Comparison of ENCODE assay signal across 10 cellular contexts in the genomic region with DNA sequence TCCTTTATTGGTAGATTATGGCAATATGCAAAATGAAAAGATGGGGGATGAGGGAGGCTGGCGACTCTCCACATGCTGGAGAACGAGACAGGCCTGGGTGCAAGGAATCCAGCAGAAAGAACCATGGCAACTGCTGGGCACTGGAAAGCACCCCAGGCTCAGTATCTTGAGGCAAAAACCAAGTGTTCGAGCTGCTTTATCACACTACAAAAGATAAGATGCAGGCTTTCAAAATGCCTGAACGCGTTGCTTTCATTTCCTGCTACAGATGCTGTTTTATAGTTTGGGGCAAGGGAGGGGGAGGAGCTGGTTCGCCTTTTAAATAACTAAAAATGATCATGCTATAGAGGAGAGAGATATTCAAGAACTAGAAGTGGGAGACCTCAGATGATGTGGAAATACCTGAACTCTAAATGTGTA. TPM values are rescaled to one million over a fixed set of nuclear protein-coding genes. Genes with fewer than 3 reads are reported as not detected.
DNase-seq lines count a peak whose midpoint lies in the region; ATAC-seq, FAIRE-seq and TF ChIP-seq lines count a peak whose summit lies in the region.
"Had no signal": no experiment of that assay in that cellular context is flagged by ENCODE, and none has a peak within 500 bp of the region (broad histone marks: within the 10 kb centered on the region; RNA-seq: fewer than 3 reads in every experiment).

No MANE protein-coding gene starts in this region.

- H3K4me1 Mint-ChIP-seq in CD8-positive, alpha-beta memory T cell = peaks cover 87 to 100% (median 93%) of the 10 kb centered on the region in 3 donors
- H3K4me1 Mint-ChIP-seq in IgD-negative memory B cell = peaks cover 80 to 92% (median 81%) of the 10 kb centered on the region in 3 donors
- peaks cover 68% of the 10 kb centered on the region for H3K4me1 Mint-ChIP-seq in activated T-helper 1 cell treated with anti-CD3 and anti-CD28 coated beads, Interleukin-12 subunit alpha, Interleukin-12 subunit beta, Interleukin-2, Interleukin-4 antibody, amounts not matched to agents 30 ng/mL and 10 ng/mL and 1 ng/mL, durations not matched to agents 14 hours and 24 hours and 36 hours (ENCODE audit: low read depth)
- H3K4me1 Mint-ChIP-seq in naive B cell = peaks cover 82 to 97% (median 91%) of the 10 kb centered on the region in 3 donors

- H3K36me3 ChIP-seq in CD8-positive, alpha-beta memory T cell (ENCODE audit: insufficient read depth, low read length) = no peaks in the 10 kb centered on the region
- no peaks in the 10 kb centered on the region for H3K36me3 ChIP-seq in pancreas

- peak overlapping the region; percentile 78 to 95 (median 92) for H3K27ac Mint-ChIP-seq in CD8-positive, alpha-beta memory T cell
- H3K27ac Mint-ChIP-seq in IgD-negative memory B cell = peak overlapping the region; percentile 78 to 94 (median 90)
- H3K27ac Mint-ChIP-seq in activated T-helper 1 cell treated with anti-CD3 and anti-CD28 coated beads, Interleukin-12 subunit alpha, Interleukin-12 subunit beta, Interleukin-2, Interleukin-4 antibody, amounts not matched to agents 30 ng/mL and 10 ng/mL and 1 ng/mL, durations not matched to agents 14 hours and 24 hours and 36 hours = peak overlapping the region; percentile 63
- peak overlapping the region; percentile 45 to 99 (median 86) for H3K27ac Mint-ChIP-seq in naive B cell

- TF ChIP-seq CTCF in pancreas (IDR thresholded peaks at IDR 0.05) = no peak

- no peaks in the 10 kb centered on the region for H3K27me3 ChIP-seq in CD8-positive, alpha-beta memory T cell (ENCODE audit: insufficient read depth, low read length, poor library complexity, severe bottlenecking)
- no peaks in the 10 kb centered on the region for H3K27me3 ChIP-seq in pancreas

- H3K4me1 ChIP-seq in CD8-positive, alpha-beta memory T cell (ENCODE audit: insufficient read depth, low read length) = peaks cover 66% of the 10 kb centered on the region
- peaks cover 0 to 3% (median 0%) of the 10 kb centered on the region in 3 donors for H3K4me1 ChIP-seq in pancreas

- peaks cover 0 to 47% (median 17%) of the 10 kb centered on the region in 3 donors for H3K36me3 Mint-ChIP-seq in CD8-positive, alpha-beta memory T cell
- H3K36me3 Mint-ChIP-seq in IgD-negative memory B cell (peaks cover 9% of the 10 kb centered on the region), naive B cell (peaks cover 5 to 9% of the 10 kb centered on the region in 2 donors)
- H3K36me3 Mint-ChIP-seq in activated T-helper 1 cell treated with anti-CD3 and anti-CD28 coated beads, Interleukin-12 subunit alpha, Interleukin-12 subunit beta, Interleukin-2, Interleukin-4 antibody, amounts not matched to agents 30 ng/mL and 10 ng/mL and 1 ng/mL, durations not matched to agents 14 hours and 24 hours and 36 hours (ENCODE audit: low read depth) = peaks cover 31% of the 10 kb centered on the region

- peak; percentile 15 to 24 for ATAC-seq in naive B cell (ENCODE audit: low read depth in 2 of 2)
- ATAC-seq in GM21367 (IDR thresholded peaks at IDR 0.05; ENCODE audit: unreplicated experiment) = no peak
- ATAC-seq in pancreas = no peak

- POLR2A ChIA-PET in CD8-positive, alpha-beta memory T cell (lab: Charles Lee) = interaction anchor here (0.6 to 1.6 kb wide), 7 partner anchors 14 to 211 kb away, joined by 3 to 8 read pairs (median 4); partner anchors contain the start of gene NIN

- H3K4me3 ChIP-seq in CD8-positive, alpha-beta memory T cell (ENCODE audit: low read length) = peak overlapping the region; percentile 35
- H3K4me3 ChIP-seq in pancreas = no peak overlapping the region

- CTCF ChIA-PET in CD8-positive, alpha-beta memory T cell (lab: Charles Lee) = interaction anchor here (1.2 to 12.2 kb wide), 7 partner anchors 11 to 66 kb away, joined by 3 to 122 read pairs (median 5); no protein-coding TSS in a partner anchor

- intact Hi-C loops in activated T-helper 1 cell treated with anti-CD3 and anti-CD28 coated beads, Interleukin-12 subunit alpha, Interleukin-12 subunit beta, Interleukin-2, Interleukin-4 antibody, amounts not matched to agents 30 ng/mL and 10 ng/mL and 1 ng/mL, durations not matched to agents 14 hours and 24 hours and 36 hours (cut with micrococcal nuclease) = loop anchor here (2.0 kb wide), 1 partner anchor 37 kb away; no protein-coding TSS in a partner anchor
- intact Hi-C loops in pancreas (cut with DNase I) = no loop called here

- H3K27me3 Mint-ChIP-seq in CD8-positive, alpha-beta memory T cell = no peaks in the 10 kb centered on the region
- H3K27me3 Mint-ChIP-seq in IgD-negative memory B cell = peaks cover 3% of the 10 kb centered on the region
- no peaks in the 10 kb centered on the region for H3K27me3 Mint-ChIP-seq in activated T-helper 1 cell treated with anti-CD3 and anti-CD28 coated beads, Interleukin-12 subunit alpha, Interleukin-12 subunit beta, Interleukin-2, Interleukin-4 antibody, amounts not matched to agents 30 ng/mL and 10 ng/mL and 1 ng/mL, durations not matched to agents 14 hours and 24 hours and 36 hours (ENCODE audit: insufficient read depth)
- H3K27me3 Mint-ChIP-seq in naive B cell = no peaks in the 10 kb centered on the region

- peak in 1 of 5 donors; percentile 48 for DNase-seq in CD8-positive, alpha-beta memory T cell
- no peak for DNase-seq in activated T-helper 1 cell treated with anti-CD3 and anti-CD28 coated beads, Interleukin-12 subunit alpha, Interleukin-12 subunit beta, Interleukin-2, Interleukin-4 antibody, amounts not matched to agents 30 ng/mL and 10 ng/mL and 1 ng/mL, durations not matched to agents 14 hours and 24 hours and 36 hours (ENCODE audit: low spot score)
- DNase-seq in naive B cell (peak; percentile 46), frontal cortex (ENCODE audit: low spot score in 2 of 2) (no peak), middle frontal gyrus (ENCODE audit: extremely low spot score, low spot score) (no peak), pancreas (no peak)
- DNase-seq: NCI-H446, SHP77 had no signal

- no peaks in the 10 kb centered on the region for H3K9me3 ChIP-seq in CD8-positive, alpha-beta memory T cell (ENCODE audit: low read length)
- no peaks in the 10 kb centered on the region for H3K9me3 ChIP-seq in pancreas

- H3K27ac ChIP-seq in CD8-positive, alpha-beta memory T cell (ENCODE audit: low read depth, low read length) = no peak overlapping the region
- H3K27ac ChIP-seq in pancreas = no peak overlapping the region

- no peak for FAIRE-seq in frontal cortex (lab: Jason Lieb, UNC)
- no peak for FAIRE-seq in pancreas (lab: Jason Lieb, UNC)

- H3K4me3 Mint-ChIP-seq in CD8-positive, alpha-beta memory T cell = peak overlapping the region; percentile 39 to 87 (median 66)
- H3K4me3 Mint-ChIP-seq in IgD-negative memory B cell (peak overlapping the region; percentile 58 to 92 (median 72)), naive B cell (peak overlapping the region; percentile 60 to 90 (median 76))
- peak overlapping the region; percentile 40 for H3K4me3 Mint-ChIP-seq in activated T-helper 1 cell treated with anti-CD3 and anti-CD28 coated beads, Interleukin-12 subunit alpha, Interleukin-12 subunit beta, Interleukin-2, Interleukin-4 antibody, amounts not matched to agents 30 ng/mL and 10 ng/mL and 1 ng/mL, durations not matched to agents 14 hours and 24 hours and 36 hours

- no peaks in the 10 kb centered on the region for H3K9me3 Mint-ChIP-seq in CD8-positive, alpha-beta memory T cell
- no peaks in the 10 kb centered on the region for H3K9me3 Mint-ChIP-seq in IgD-negative memory B cell
- no peaks in the 10 kb centered on the region for H3K9me3 Mint-ChIP-seq in activated T-helper 1 cell treated with anti-CD3 and anti-CD28 coated beads, Interleukin-12 subunit alpha, Interleukin-12 subunit beta, Interleukin-2, Interleukin-4 antibody, amounts not matched to agents 30 ng/mL and 10 ng/mL and 1 ng/mL, durations not matched to agents 14 hours and 24 hours and 36 hours
- H3K9me3 Mint-ChIP-seq in naive B cell = no peaks in the 10 kb centered on the region

- WGBS in pancreas, 2 donors = 76 to 78% methylated on average over 6 of the region's 6 CpGs

RNA-seq across cellular contexts. Expression of gene NIN, which starts 38.9 kb away (rescaled TPM):
- total RNA-seq in CD8-positive, alpha-beta memory T cell = 10 to 100 TPM; 73.8 to 77.8 TPM
- polyA plus RNA-seq in CD8-positive, alpha-beta memory T cell = 64.3 TPM
- 76.5 TPM for polyA plus RNA-seq in IgD-negative memory B cell
- total RNA-seq in activated T-helper 1 cell treated with anti-CD3 and anti-CD28 coated beads, Interleukin-12 subunit alpha, Interleukin-12 subunit beta, Interleukin-2, Interleukin-4 antibody, amounts not matched to agents 30 ng/mL and 10 ng/mL and 1 ng/mL, durations not matched to agents 14 hours and 24 hours and 36 hours = 39.9 and 43.3 TPM in 2 replicates
- polyA plus RNA-seq in naive B cell (ENCODE audit: low read depth in 6 of 6) = 100 to 1,000 TPM in 1 of 6 donors, 10 to 100 TPM in 5; 20.2 to 100 (median 51.1) TPM
- 44.4 TPM for total RNA-seq in frontal cortex
- total RNA-seq in pancreas = 10 to 100 TPM in 2 of 6 donors, 1 to 10 TPM in 4; 7.1 to 17.9 (median 8.6) TPM
- 1 to 10 TPM; 3.1 to 3.7 TPM for polyA plus RNA-seq in pancreas

Comparison
In these comparisons a context has a peak if more than half of its experiments do, and no peak if none do; other contexts are left out.
1. ATAC-seq: peak in naive B cell (2 of 2); none in GM21367 (single experiment) and pancreas (0 of 4).
2. Peak in every context shown above with its lines, with median percentiles within 50 percentile points of each other: H3K27ac Mint-ChIP-seq and H3K4me3 Mint-ChIP-seq.